In the genomic region with DNA sequence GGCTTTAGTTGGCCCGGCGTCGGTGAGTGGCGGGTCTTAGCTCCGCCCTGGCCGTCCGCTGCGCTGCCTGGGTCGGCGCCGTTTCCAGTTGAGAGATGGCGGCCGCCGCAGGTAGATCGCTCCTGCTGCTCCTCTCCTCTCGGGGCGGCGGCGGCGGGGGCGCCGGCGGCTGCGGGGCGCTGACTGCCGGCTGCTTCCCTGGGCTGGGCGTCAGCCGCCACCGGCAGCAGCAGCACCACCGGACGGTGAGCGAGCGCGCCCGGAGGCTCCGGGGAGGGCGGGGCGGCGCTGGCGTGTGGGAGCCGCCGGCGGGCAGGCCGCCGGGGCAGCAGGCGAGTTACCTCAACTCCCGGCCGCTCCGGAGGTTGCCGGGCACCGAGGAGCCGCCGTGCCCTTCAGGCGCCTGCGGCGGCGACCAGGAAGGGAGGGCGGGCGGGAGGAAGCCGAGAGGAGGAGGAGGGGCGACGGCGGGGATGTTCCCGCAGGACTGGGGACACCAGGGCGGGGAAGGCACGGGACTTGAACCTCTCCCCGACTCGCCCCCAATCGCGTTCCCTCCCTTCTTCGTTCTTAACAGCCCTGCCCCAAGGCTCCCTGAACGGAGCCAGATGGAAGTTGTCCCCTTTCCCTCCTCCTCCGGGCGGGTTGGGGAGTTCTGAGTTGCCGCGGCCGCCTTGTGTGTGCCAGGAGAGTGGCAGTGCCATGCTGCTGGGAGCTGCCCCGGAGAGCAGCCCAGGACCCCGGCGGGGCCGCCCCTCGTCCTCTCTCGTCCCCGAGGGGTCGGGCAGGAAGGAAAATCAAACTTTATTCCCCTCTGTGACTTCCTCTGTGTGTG, we compare ENCODE assay signal across 8 cellular contexts. TPM values are rescaled to one million over a fixed set of nuclear protein-coding genes. Genes with fewer than 3 reads are reported as not detected.
DNase-seq lines count a peak whose midpoint lies in the region; ATAC-seq and TF ChIP-seq lines count a peak whose summit lies in the region.

A gene with protein sequence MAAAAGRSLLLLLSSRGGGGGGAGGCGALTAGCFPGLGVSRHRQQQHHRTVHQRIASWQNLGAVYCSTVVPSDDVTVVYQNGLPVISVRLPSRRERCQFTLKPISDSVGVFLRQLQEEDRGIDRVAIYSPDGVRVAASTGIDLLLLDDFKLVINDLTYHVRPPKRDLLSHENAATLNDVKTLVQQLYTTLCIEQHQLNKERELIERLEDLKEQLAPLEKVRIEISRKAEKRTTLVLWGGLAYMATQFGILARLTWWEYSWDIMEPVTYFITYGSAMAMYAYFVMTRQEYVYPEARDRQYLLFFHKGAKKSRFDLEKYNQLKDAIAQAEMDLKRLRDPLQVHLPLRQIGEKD (plus strand): TSS at position 87 of the 835 bp plus-strand sequence. CDS start 9 bp downstream, at position 96.

- no peaks in the 10 kb centered on the region for H3K27me3 Mint-ChIP-seq in activated T-cell treated with anti-CD3 and anti-CD28 coated beads, Interleukin-2, amount 50 U/mL, for 4 hours (ENCODE audit: low read depth)

- peak in 3 of 4 donors; percentile 55 to 91 (median 90) for TF ChIP-seq POLR2A in esophagus squamous epithelium (IDR thresholded peaks at IDR 0.05)

- H2AFZ ChIP-seq in OCI-LY1 (ENCODE audit: low read length): peak within 1 kb of the TSS; percentile 96

- H3K9me3 Mint-ChIP-seq in activated T-cell treated with anti-CD3 and anti-CD28 coated beads, Interleukin-2, amount 50 U/mL, for 4 hours: no peaks in the 10 kb centered on the region

- H3K9ac ChIP-seq in BLaER1 (peak within 1 kb of the TSS; percentile 98), OCI-LY1 (ENCODE audit: low read length) (peak within 1 kb of the TSS; percentile 89)

- H3K4me1 Mint-ChIP-seq in activated T-cell treated with anti-CD3 and anti-CD28 coated beads, Interleukin-2, amount 50 U/mL, for 4 hours (ENCODE audit: low read depth): peaks cover 25% of the 10 kb centered on the region

- no peaks in the 10 kb centered on the region for H3F3A ChIP-seq in OCI-LY1 (ENCODE audit: insufficient read depth, low read length)

- DNase-seq in GM19240 (ENCODE audit: insufficient read length, low spot score): peak; percentile 79
- peak; percentile 90 for DNase-seq in activated T-cell treated with anti-CD3 and anti-CD28 coated beads, Interleukin-2, amount 50 U/mL, for 4 hours
- peak; percentile 67 for DNase-seq in esophagus squamous epithelium (lab: John Stamatoyannopoulos, UW)
- peak; percentile 64 for DNase-seq in myocyte (ENCODE audit: low read depth)
- DNase-seq in stimulated activated CD8-positive, alpha-beta memory T cell treated with anti-CD3 and anti-CD28 coated beads, Interleukin-7, amount 100 ng/mL, for 24 hours (ENCODE audit: low read depth): peak; percentile 84

- H3K4me1 ChIP-seq in BLaER1 (peaks cover 37% of the 10 kb centered on the region), OCI-LY1 (ENCODE audit: insufficient read depth, low read length, severe bottlenecking) (peaks cover 32% of the 10 kb centered on the region), esophagus squamous epithelium (peaks cover 8 to 49% (median 26%) of the 10 kb centered on the region in 3 donors)

- 0% methylated on average over 14 of the region's 85 CpGs; no CpG with 5 or more reads in 1 of the 2 donors for WGBS in esophagus squamous epithelium, 2 donors

- no peaks in the 10 kb centered on the region for H3K9me2 ChIP-seq in OCI-LY1 (ENCODE audit: low read depth, low read length)

- H3K27ac ChIP-seq in BLaER1 (peak within 1 kb of the TSS; percentile 96), OCI-LY1 (ENCODE audit: low read depth, low read length, poor library complexity, severe bottlenecking) (peak within 1 kb of the TSS; percentile 75), esophagus squamous epithelium (peak within 1 kb of the TSS; percentile 91 to 96 (median 95))

- ATAC-seq in HG03439 (IDR thresholded peaks at IDR 0.05; ENCODE audit: unreplicated experiment): peak; percentile 93
- peak; percentile 98 for ATAC-seq in activated T-cell treated with anti-CD3 and anti-CD28 coated beads, Interleukin-2, amount 50 U/mL, for 4 hours

- no peaks in the 10 kb centered on the region for H3K36me3 Mint-ChIP-seq in activated T-cell treated with anti-CD3 and anti-CD28 coated beads, Interleukin-2, amount 50 U/mL, for 4 hours (ENCODE audit: insufficient read depth)

- peak within 1 kb of the TSS; percentile 88 for H3K4me3 Mint-ChIP-seq in activated T-cell treated with anti-CD3 and anti-CD28 coated beads, Interleukin-2, amount 50 U/mL, for 4 hours

- H4K20me1 ChIP-seq in BLaER1 (peaks cover 41% of the 10 kb centered on the region), OCI-LY1 (ENCODE audit: insufficient read depth, low read length) (no peaks in the 10 kb centered on the region)

- peak within 1 kb of the TSS; percentile 88 for H3K4me3 ChIP-seq in BLaER1
- peak within 1 kb of the TSS; percentile 82 for H3K4me3 ChIP-seq in OCI-LY1 (ENCODE audit: low read depth, low read length, poor library complexity, severe bottlenecking)
- peak within 1 kb of the TSS; percentile 67 to 94 (median 75) for H3K4me3 ChIP-seq in esophagus squamous epithelium

- H3K27me3 ChIP-seq in BLaER1 (no peaks in the 10 kb centered on the region), OCI-LY1 (ENCODE audit: insufficient read depth, low read length) (no peaks in the 10 kb centered on the region), esophagus squamous epithelium (no peaks in the 10 kb centered on the region)

- peaks cover 33% of the 10 kb centered on the region for H3K79me2 ChIP-seq in OCI-LY1 (ENCODE audit: insufficient read depth, low read length)

- H3K4me2 ChIP-seq in BLaER1 (peak within 1 kb of the TSS; percentile 96), OCI-LY1 (ENCODE audit: low read length) (peak within 1 kb of the TSS; percentile 80)

- TF ChIP-seq CTCF in OCI-LY1 (IDR thresholded peaks at IDR 0.05; ENCODE audit: low read length): no peak
- TF ChIP-seq CTCF in esophagus squamous epithelium (IDR thresholded peaks at IDR 0.05): peak in 1 of 6 experiments; percentile 13

- H3K9me3 ChIP-seq in BLaER1 (no peaks in the 10 kb centered on the region), OCI-LY1 (ENCODE audit: low read length) (no peaks in the 10 kb centered on the region), esophagus squamous epithelium (no peaks in the 10 kb centered on the region)

- intact Hi-C loops in esophagus squamous epithelium (cut with DNase I): loop anchor here (5.0 kb wide), 1 partner anchor 140 kb away; no protein-coding TSS in a partner anchor

- no peaks in the 10 kb centered on the region for H3K36me3 ChIP-seq in BLaER1
- H3K36me3 ChIP-seq in OCI-LY1 (ENCODE audit: insufficient read depth, low read length): no peaks in the 10 kb centered on the region
- no peaks in the 10 kb centered on the region for H3K36me3 ChIP-seq in esophagus squamous epithelium

RNA-seq across cellular contexts. Expression of the gene that starts here (rescaled TPM):
- total RNA-seq in activated T-cell treated with anti-CD3 and anti-CD28 coated beads, Interleukin-2, amount 50 U/mL, for 4 hours: 10 to 100 TPM in 1 of 3 donors, 1 to 10 TPM in 2; 9.2 to 10.9 (median 9.7) TPM
- total RNA-seq in esophagus squamous epithelium: 10 to 100 TPM; 19.9 to 30.0 (median 23.4) TPM
- total RNA-seq in myocyte: 83.5 and 160 TPM in 2 replicates
- polyA plus RNA-seq in myocyte (2012): 34.4 TPM

Comparison
In these comparisons a context has a peak if more than half of its experiments do, and no peak if none do; other contexts are left out.
1. Peak in every context shown above with its lines: DNase-seq, ATAC-seq, H3K4me3 ChIP-seq and H3K27ac ChIP-seq.